ENCODE assay signal across 8 cellular contexts in genomic region chr1:1324084-1324523, GRCh38. TPM values are rescaled to one million over a fixed set of nuclear protein-coding genes. Genes with fewer than 3 reads are reported as not detected.
A peak's percentile ranks its signal among the peaks of the same experiment; 100 is the strongest.
DNase-seq lines count a peak whose midpoint lies in the region; ATAC-seq and TF ChIP-seq lines count a peak whose summit lies in the region.

No MANE protein-coding gene starts in this region.

- peak overlapping the region; percentile 62 to 79 for H3K9ac ChIP-seq in stomach smooth muscle (ENCODE audit: low read length in 2 of 2)

- peaks cover 18% of the 10 kb centered on the region for H3K27me3 Mint-ChIP-seq in HFFc6 (ENCODE audit: insufficient read depth)

- no peak for DNase-seq in HFFc6
- no peak for DNase-seq in iPS DF 6.9 (ENCODE audit: low read depth, low spot score)
- no peak for DNase-seq in NOMO-1 treated with dmso at 0.1 percent for 144 hours (lab: John Stamatoyannopoulos, UW; ENCODE audit: unreplicated experiment)
- no peak for DNase-seq in HuH-7.5 (ENCODE audit: low spot score)

- ATAC-seq in GM18498 (IDR thresholded peaks at IDR 0.05; ENCODE audit: unreplicated experiment) (peak; percentile 32), SK-N-SH treated with all-trans-retinoic acid at 6 μM for 48 hours (peak; percentile 19), HG02763 (IDR thresholded peaks at IDR 0.05; ENCODE audit: unreplicated experiment) (no peak)

- peak overlapping the region; percentile 91 for H3K4me3 ChIP-seq in iPS DF 6.9 (ENCODE audit: low read length)
- H3K4me3 ChIP-seq in stomach smooth muscle (ENCODE audit: low read length in 2 of 2), result peak overlapping the region; percentile 81 to 83

- no peaks in the 10 kb centered on the region for H3K9me3 Mint-ChIP-seq in HFFc6

- H3K27ac ChIP-seq in iPS DF 6.9 (ENCODE audit: low read length), result no peak overlapping the region
- peak overlapping the region; percentile 62 for H3K27ac ChIP-seq in stomach smooth muscle (ENCODE audit: low read length)

- H3K4me3 Mint-ChIP-seq in HFFc6, result peak overlapping the region; percentile 84

- peak overlapping the region; percentile 83 for H3K27ac Mint-ChIP-seq in HFFc6

- H3K36me3 ChIP-seq in iPS DF 6.9 (ENCODE audit: control insufficient read depth, insufficient read depth, low read length) (peaks cover 20% of the 10 kb centered on the region), stomach smooth muscle (ENCODE audit: control insufficient read depth in 2 of 2, insufficient read depth in 2 of 2, low read length in 2 of 2) (peaks cover 9 to 19% of the 10 kb centered on the region in 2 donors)

- TF ChIP-seq CTCF in HFFc6 (IDR thresholded peaks at IDR 0.05), result no peak

- H3K4me1 ChIP-seq in iPS DF 6.9 (ENCODE audit: control insufficient read depth, insufficient read depth, low read length), result peaks cover 2% of the 10 kb centered on the region; the same call in 1 of the 2 replicates
- H3K4me1 ChIP-seq in stomach smooth muscle (ENCODE audit: control insufficient read depth, insufficient read depth, low read length), result peaks cover 55% of the 10 kb centered on the region

- WGBS in iPS DF 6.9 (ENCODE audit: insufficient coverage, insufficient read length), result no CpG with 5 or more reads among the region's 41 CpGs

- H3K9me3 ChIP-seq in iPS DF 6.9 (ENCODE audit: control insufficient read depth, insufficient read depth, low read length) (no peaks in the 10 kb centered on the region), stomach smooth muscle (ENCODE audit: control insufficient read depth in 2 of 2, low read length in 2 of 2) (no peaks in the 10 kb centered on the region)

- no peaks in the 10 kb centered on the region for H3K27me3 ChIP-seq in iPS DF 6.9 (ENCODE audit: control insufficient read depth, insufficient read depth, low read length)
- H3K27me3 ChIP-seq in stomach smooth muscle (ENCODE audit: control insufficient read depth in 1 of 2, insufficient read depth in 2 of 2, low read length in 2 of 2), result no peaks in the 10 kb centered on the region

- H3K4me1 Mint-ChIP-seq in HFFc6 (ENCODE audit: low read depth), result peaks cover 36% of the 10 kb centered on the region

- H3K36me3 Mint-ChIP-seq in HFFc6 (ENCODE audit: low read depth), result peaks cover 4% of the 10 kb centered on the region

TF ChIP-seq in SK-N-SH treated with all-trans-retinoic acid at 6 μM for 48 hours, 23 proteins besides CTCF, POLR2A, EP300 and RAD21:
- TF ChIP-seq TCF4 (CRISPR knock-in tag; IDR thresholded peaks at IDR 0.05; ENCODE audit: borderline replicate concordance) (no peak), CSRNP3 (CRISPR knock-in tag; IDR thresholded peaks at IDR 0.05) (no peak), OSR1 (CRISPR knock-in tag; IDR thresholded peaks at IDR 0.05) (no peak), TOX (CRISPR knock-in tag; IDR thresholded peaks at IDR 0.05; ENCODE audit: borderline replicate concordance) (no peak)

RNA-seq across cellular contexts. Expression of gene INTS11, which starts 0.4 kb away (rescaled TPM):
- total RNA-seq in HFFc6 (2021; fragmentation: NEBNext Ultra II Directional; extraction: Animal tissue kit (Norgen Biotek cat#: 25700)), result 10 to 100 TPM; 65.6 to 78.3 (median 69.8) TPM

RNA-seq across cellular contexts. Expression of gene CPTP, which starts 0.5 kb away (rescaled TPM):
- total RNA-seq in HFFc6 (2021; fragmentation: NEBNext Ultra II Directional; extraction: Animal tissue kit (Norgen Biotek cat#: 25700)), result 10 to 100 TPM; 24.6 to 31.5 (median 26.6) TPM

RNA-seq across cellular contexts. Expression of gene TAS1R3, which starts 7.0 kb away (rescaled TPM):
- total RNA-seq in HFFc6 (2021; fragmentation: NEBNext Ultra II Directional; extraction: Animal tissue kit (Norgen Biotek cat#: 25700)), result under 1 TPM; 0.07 to 0.20 (median 0.13) TPM

RNA-seq across cellular contexts. Expression of gene PUSL1, which starts 15.7 kb away (rescaled TPM):
- total RNA-seq in HFFc6 (2021; fragmentation: NEBNext Ultra II Directional; extraction: Animal tissue kit (Norgen Biotek cat#: 25700)), result 10 to 100 TPM; 23.5 to 28.7 (median 25.6) TPM

RNA-seq across cellular contexts. Expression of gene ACAP3, which starts 16.4 kb away (rescaled TPM):
- total RNA-seq in HFFc6 (2021; fragmentation: NEBNext Ultra II Directional; extraction: Animal tissue kit (Norgen Biotek cat#: 25700)), result 10 to 100 TPM; 39.4 to 50.8 (median 42.6) TPM
